9 cellular contexts compared by ENCODE assay signal in the genomic region with DNA sequence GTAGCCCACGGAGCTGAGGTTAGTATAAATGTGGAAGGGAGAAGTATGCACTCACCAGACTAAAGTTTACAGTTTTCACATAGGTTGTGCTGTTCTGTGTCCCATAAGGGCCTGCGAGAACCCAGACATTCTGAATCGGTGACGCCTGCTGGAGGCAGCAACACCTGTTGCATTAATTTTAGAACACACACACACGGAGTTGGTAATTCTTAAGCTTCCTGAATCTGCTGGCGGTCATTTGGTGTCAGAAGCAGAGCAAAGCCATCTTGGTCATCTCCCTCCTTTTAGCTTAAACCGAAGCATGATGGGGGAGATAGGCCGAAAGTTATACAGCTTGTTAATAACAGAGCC. TPM values are rescaled to one million over a fixed set of nuclear protein-coding genes. Genes with fewer than 3 reads are reported as not detected.
DNase-seq lines count a peak whose midpoint lies in the region; ATAC-seq lines count a peak whose summit lies in the region.
"Had no signal": no experiment of that assay in that cellular context is flagged by ENCODE, and none has a peak within 500 bp of the region (broad histone marks: within the 10 kb centered on the region; RNA-seq: fewer than 3 reads in every experiment).

No MANE protein-coding gene starts in this region.

- H3K4me3 Mint-ChIP-seq in CD8-positive, alpha-beta memory T cell = peak overlapping the region; percentile 96 to 100 (median 99)
- peak overlapping the region; percentile 96 for H3K4me3 Mint-ChIP-seq in activated T-helper 17 cell treated with anti-CD3 and anti-CD28 coated beads, Interleukin-2, amount 50 U/mL, for 72 hours

- ATAC-seq in GM19455 (IDR thresholded peaks at IDR 0.05; ENCODE audit: unreplicated experiment) = peak; percentile 40
- peak; percentile 22 for ATAC-seq in HG03457 (IDR thresholded peaks at IDR 0.05; ENCODE audit: unreplicated experiment)
- peak; percentile 27 for ATAC-seq in activated T-helper 17 cell treated with anti-CD3 and anti-CD28 coated beads, Interleukin-2, amount 50 U/mL, for 72 hours (replicated peaks)
- peak; percentile 8 for ATAC-seq in left ventricle myocardium superior

- peak overlapping the region; percentile 69 for H3K4me3 ChIP-seq in CD8-positive, alpha-beta memory T cell (ENCODE audit: low read length)
- peak overlapping the region; percentile 93 for H3K4me3 ChIP-seq in skeletal muscle cell (ENCODE audit: low read depth, low read length)

- H3K27me3 Mint-ChIP-seq in CD8-positive, alpha-beta memory T cell = no peaks in the 10 kb centered on the region
- no peaks in the 10 kb centered on the region for H3K27me3 Mint-ChIP-seq in activated T-helper 17 cell treated with anti-CD3 and anti-CD28 coated beads, Interleukin-2, amount 50 U/mL, for 72 hours

- H3K9me3 ChIP-seq in CD8-positive, alpha-beta memory T cell (ENCODE audit: low read length) = no peaks in the 10 kb centered on the region

- H3K9me3 Mint-ChIP-seq in CD8-positive, alpha-beta memory T cell = no peaks in the 10 kb centered on the region
- H3K9me3 Mint-ChIP-seq in activated T-helper 17 cell treated with anti-CD3 and anti-CD28 coated beads, Interleukin-2, amount 50 U/mL, for 72 hours = no peaks in the 10 kb centered on the region

- peak overlapping the region; percentile 82 to 98 (median 97) for H3K27ac Mint-ChIP-seq in CD8-positive, alpha-beta memory T cell
- peak overlapping the region; percentile 95 for H3K27ac Mint-ChIP-seq in activated T-helper 17 cell treated with anti-CD3 and anti-CD28 coated beads, Interleukin-2, amount 50 U/mL, for 72 hours

- H3K36me3 Mint-ChIP-seq in CD8-positive, alpha-beta memory T cell = peaks cover under 1 to 45% (median 17%) of the 10 kb centered on the region in 3 donors
- peaks cover 59% of the 10 kb centered on the region for H3K36me3 Mint-ChIP-seq in activated T-helper 17 cell treated with anti-CD3 and anti-CD28 coated beads, Interleukin-2, amount 50 U/mL, for 72 hours (ENCODE audit: low read depth)

- H3K27me3 ChIP-seq in CD8-positive, alpha-beta memory T cell (ENCODE audit: insufficient read depth, low read length, poor library complexity, severe bottlenecking) = no peaks in the 10 kb centered on the region

- CTCF ChIA-PET in CD8-positive, alpha-beta memory T cell (lab: Charles Lee) = interaction anchor here (1.0 to 1.6 kb wide), 3 partner anchors 9 to 249 kb away, joined by 3 to 4 read pairs (median 3); a partner anchor contains a TSS

- H3K36me3 ChIP-seq in CD8-positive, alpha-beta memory T cell (ENCODE audit: insufficient read depth, low read length) = peaks cover 12% of the 10 kb centered on the region

- intact Hi-C loops in left ventricle myocardium superior (cut with micrococcal nuclease) = loop anchor here (10.0 kb wide), 1 partner anchor 54 kb away; a partner anchor contains a TSS

- peaks cover 15% of the 10 kb centered on the region for H3K4me1 ChIP-seq in CD8-positive, alpha-beta memory T cell (ENCODE audit: insufficient read depth, low read length)

- DNase-seq in CD8-positive, alpha-beta memory T cell = no peak
- DNase-seq in left ventricle myocardium superior = no peak
- DNase-seq in skeletal muscle cell (ENCODE audit: low read depth) = no peak
- no peak for DNase-seq in midbrain (lab: John Stamatoyannopoulos, UW)
- DNase-seq in islet precursor cell = no peak

- POLR2A ChIA-PET in CD8-positive, alpha-beta memory T cell (lab: Charles Lee) = interaction anchor here (1.0 to 1.6 kb wide), 3 partner anchors 58 to 211 kb away, joined by 4 to 9 read pairs (median 6); a partner anchor contains a TSS

- peak overlapping the region; percentile 74 for H3K27ac ChIP-seq in CD8-positive, alpha-beta memory T cell (ENCODE audit: low read depth, low read length)

- H3K4me1 Mint-ChIP-seq in CD8-positive, alpha-beta memory T cell = peaks cover 36 to 58% (median 56%) of the 10 kb centered on the region in 3 donors
- peaks cover 33% of the 10 kb centered on the region for H3K4me1 Mint-ChIP-seq in activated T-helper 17 cell treated with anti-CD3 and anti-CD28 coated beads, Interleukin-2, amount 50 U/mL, for 72 hours

RNA-seq across cellular contexts. Expression of a gene that starts 41.1 kb away (rescaled TPM):
- under 1 TPM; 0.16 to 0.61 TPM for total RNA-seq in CD8-positive, alpha-beta memory T cell
- polyA plus RNA-seq in CD8-positive, alpha-beta memory T cell = not detected
- total RNA-seq in activated T-helper 17 cell treated with anti-CD3 and anti-CD28 coated beads, Interleukin-2, amount 50 U/mL, for 72 hours = 1 to 10 TPM in 1 of 2 donors, under 1 TPM in 1; 0.41 to 1.5 TPM
- 0.84 TPM for total RNA-seq in left ventricle myocardium superior
- total RNA-seq: T-helper 1 cell treated with Interleukin-12 subunit alpha and Interleukin-12 subunit beta and Interleukin-4 antibody, amounts not matched to agents 30 ng/mL and 1 ng/mL, for 36 hours had no signal

RNA-seq across cellular contexts. Expression of a gene that starts 55.1 kb away (rescaled TPM):
- total RNA-seq in CD8-positive, alpha-beta memory T cell = not detected
- 0.16 TPM for polyA plus RNA-seq in CD8-positive, alpha-beta memory T cell
- not detected for total RNA-seq in activated T-helper 17 cell treated with anti-CD3 and anti-CD28 coated beads, Interleukin-2, amount 50 U/mL, for 72 hours
- 150 TPM for total RNA-seq in left ventricle myocardium superior
- total RNA-seq: T-helper 1 cell treated with Interleukin-12 subunit alpha and Interleukin-12 subunit beta and Interleukin-4 antibody, amounts not matched to agents 30 ng/mL and 1 ng/mL, for 36 hours had no signal

RNA-seq across cellular contexts. Expression of a gene that starts 58.6 kb away (rescaled TPM):
- 1 to 10 TPM; 9.3 to 9.7 TPM for total RNA-seq in CD8-positive, alpha-beta memory T cell
- polyA plus RNA-seq in CD8-positive, alpha-beta memory T cell = 6.6 TPM
- total RNA-seq in activated T-helper 17 cell treated with anti-CD3 and anti-CD28 coated beads, Interleukin-2, amount 50 U/mL, for 72 hours = 1 to 10 TPM; 3.9 to 4.3 TPM
- total RNA-seq in left ventricle myocardium superior = 6.4 TPM

Comparison
In these comparisons a context has a peak if more than half of its experiments do, and no peak if none do; other contexts are left out.
1. RNA of a gene that starts 55.1 kb away (total RNA-seq): 150 TPM in left ventricle myocardium superior (single experiment); not detected in CD8-positive, alpha-beta memory T cell and not detected in activated T-helper 17 cell treated with anti-CD3 and anti-CD28 coated beads, Interleukin-2, amount 50 U/mL, for 72 hours; every median in the first group is over 100 times any median in the second.
2. Peak in every context shown above with its lines, with median percentiles within 50 percentile points of each other: ATAC-seq.